22 cellular contexts compared by ENCODE assay signal in the genomic region with DNA sequence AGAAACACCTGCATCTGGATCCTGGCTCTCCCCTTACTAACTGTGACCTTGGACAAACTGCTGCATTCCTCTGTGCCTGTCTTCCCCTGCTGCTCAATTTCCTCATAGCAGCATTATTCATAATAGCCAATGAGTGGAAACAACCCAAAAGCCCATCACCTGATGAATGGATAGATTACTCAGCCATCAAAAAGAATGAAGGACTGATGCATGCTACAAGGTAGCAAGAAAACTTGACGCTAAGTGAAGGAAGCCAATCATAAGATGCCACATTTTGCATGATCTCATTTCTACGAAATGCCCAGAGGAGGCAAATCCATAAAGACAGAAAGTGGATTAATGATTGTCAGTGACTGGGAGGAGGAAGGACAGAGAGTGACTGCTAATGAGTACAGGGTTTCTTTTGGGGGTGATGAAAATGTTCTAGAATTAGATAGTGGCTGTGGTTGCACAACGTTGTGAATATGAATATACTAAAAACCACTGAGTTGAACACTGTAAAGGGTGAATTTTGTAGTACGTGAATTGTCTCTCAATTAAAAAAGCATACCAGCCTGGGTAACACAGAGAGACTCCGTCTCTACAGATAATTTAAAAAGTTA. TPM values are rescaled to one million over a fixed set of nuclear protein-coding genes. Genes with fewer than 3 reads are reported as not detected.
DNase-seq lines count a peak whose midpoint lies in the region; ATAC-seq and TF ChIP-seq lines count a peak whose summit lies in the region.
"Had no signal": no experiment of that assay in that cellular context is flagged by ENCODE, and none has a peak within 500 bp of the region (broad histone marks: within the 10 kb centered on the region; RNA-seq: fewer than 3 reads in every experiment).

No MANE protein-coding gene starts in this region.

- no peak overlapping the region for H2BK20ac ChIP-seq in IMR-90 (ENCODE audit: low read depth, low read length)

- intact Hi-C loops in IMR-90 (cut with micrococcal nuclease), result no loop called here

- no peak for TF ChIP-seq POLR2A in IMR-90 (IDR thresholded peaks at IDR 0.05; ENCODE audit: low read depth, low read length)

- no peak overlapping the region for H2AK9ac ChIP-seq in IMR-90 (replicated peaks; ENCODE audit: low read depth, low read length, poor library complexity)

- CTCF ChIA-PET in IMR-90 (lab: Yijun Ruan, JAX), result no interaction called here

- peaks cover 12% of the 10 kb centered on the region for H3K4me1 ChIP-seq in IMR-90 (ENCODE audit: control insufficient read depth, insufficient read depth, low read length)

- H3K27me3 ChIP-seq in IMR-90 (ENCODE audit: control insufficient read depth, insufficient read depth, low read length), result peaks cover 2% of the 10 kb centered on the region; the same call in 1 of the 2 replicates
- H3K27me3 ChIP-seq: MG63, SJCRH30 had no signal

- H4K5ac ChIP-seq in IMR-90 (ENCODE audit: low read depth, low read length), result no peak overlapping the region

- H3K56ac ChIP-seq in IMR-90 (ENCODE audit: extremely low read depth, insufficient read depth, low read length), result no peak overlapping the region

- no peak for TF ChIP-seq CTCF in IMR-90 (conservative IDR thresholded peaks at IDR 0.05; ENCODE audit: low read depth, low read length)
- TF ChIP-seq CTCF in astrocyte of the spinal cord (IDR thresholded peaks at IDR 0.05; ENCODE audit: low read depth, low read length), result no peak

- no peak overlapping the region for H2AFZ ChIP-seq in IMR-90 (replicated peaks; ENCODE audit: low read length, poor library complexity)

- no peak overlapping the region for H2BK5ac ChIP-seq in IMR-90 (ENCODE audit: low read depth, low read length, poor library complexity, severe bottlenecking)

- no peaks in the 10 kb centered on the region for H3K9me3 ChIP-seq in IMR-90 (ENCODE audit: control insufficient read depth, insufficient read depth, low read length)
- H3K9me3 ChIP-seq: gastroesophageal sphincter, MG63, SJCRH30 had no signal

- H3K36me3 ChIP-seq in IMR-90 (ENCODE audit: control insufficient read depth, insufficient read depth, low read length), result no peaks in the 10 kb centered on the region
- H3K36me3 ChIP-seq: gastroesophageal sphincter, MG63, SJCRH30 had no signal

- H3K9ac ChIP-seq in IMR-90 (ENCODE audit: low read depth, low read length), result no peak overlapping the region

- dilution Hi-C loops in IMR-90 (cut with HindIII; ENCODE audit: low sequenced_read_pairs, unreplicated experiment), result no loop called here

- H2AK5ac ChIP-seq in IMR-90 (ENCODE audit: low read depth, low read length), result no peak overlapping the region

- no peak overlapping the region for H3K4me2 ChIP-seq in IMR-90 (ENCODE audit: low read depth, low read length)

- no peak overlapping the region for H3K14ac ChIP-seq in IMR-90 (replicated peaks; ENCODE audit: low read depth, low read length)

- peaks cover 12% of the 10 kb centered on the region for H3K9me1 ChIP-seq in IMR-90 (ENCODE audit: insufficient read depth, low read length)

- peaks cover 0 to 6% of the 10 kb centered on the region in 2 experiments; a peak in 1 of 4 replicates for H3K79me1 ChIP-seq in IMR-90 (ENCODE audit: low read depth in 1 of 2, low read length in 2 of 2)

- DNase-seq in A172 (ENCODE audit: low spot score) (peak; percentile 16), IMR-90 (peak; percentile 30), astrocyte of the spinal cord (ENCODE audit: low read depth, low spot score) (peak; percentile 25), kidney glomerular epithelial cell (lab: John Stamatoyannopoulos, UW) (peak; percentile 86), HK-2 (ENCODE audit: unreplicated experiment) (no peak), T-helper 1 cell (no peak)
- DNase-seq: activated CD4-positive, alpha-beta T cell treated with anti-CD3 and anti-CD28 coated beads for 4 hours; activated effector memory CD4-positive, alpha-beta T cell treated with anti-CD3 and anti-CD28 coated beads, Interleukin-2, amount 50 U/mL, for 16 hours; amniotic stem cell; CD4-positive, alpha-beta T cell; DMS79; MG63; naive thymus-derived CD8-positive, alpha-beta T cell; NCI-H2029 treated with DMSO at 0.1 percent for 48 hours; SJCRH30; T1000 had no signal

- no peak overlapping the region for H4K8ac ChIP-seq in IMR-90 (ENCODE audit: low read depth in 2 of 2, low read length in 2 of 2)

- H2BK15ac ChIP-seq in IMR-90 (ENCODE audit: low read depth, low read length), result no peak overlapping the region; the same call in 2 of the 3 replicates

- H3K4me3 ChIP-seq in IMR-90 (ENCODE audit: insufficient read depth, low read depth, low read length) (no peak overlapping the region), astrocyte of the spinal cord (ENCODE audit: low read depth, low read length) (no peak overlapping the region)
- H3K4me3 ChIP-seq: gastroesophageal sphincter, MG63, SJCRH30 had no signal

- no peak overlapping the region for H3K23ac ChIP-seq in IMR-90 (ENCODE audit: low read depth, low read length)

- no peaks in the 10 kb centered on the region for H4K20me1 ChIP-seq in IMR-90 (ENCODE audit: insufficient read depth, low read length)

- H3K18ac ChIP-seq in IMR-90 (ENCODE audit: low read depth, low read length), result no peak overlapping the region

- 100% methylated on average over 2 of the region's 5 CpGs; no CpG with 5 or more reads in 1 of the 2 experiments for WGBS in IMR-90 (ENCODE audit: extremely low coverage in 2 of 2, insufficient read length in 1 of 2), 2 experiments

- no peak overlapping the region for H2BK120ac ChIP-seq in IMR-90 (ENCODE audit: low read depth, low read length)

- BruUV-seq in IMR-90 (replicated peaks; lab: Mats Ljungman, UMichigan), result no TSS peak

- in situ Hi-C loops in IMR-90 (cut with MboI; ENCODE audit: low sequenced_read_pairs), result no loop called here
- in situ Hi-C loops in astrocyte of the spinal cord (cut with HindIII; ENCODE audit: low sequenced_read_pairs), result no loop called here

- H3K4ac ChIP-seq in IMR-90 (ENCODE audit: low read depth, low read length), result no peak overlapping the region

- H4K91ac ChIP-seq in IMR-90 (ENCODE audit: insufficient read depth, low read depth, low read length), result no peak overlapping the region

- ATAC-seq in IMR-90 (ENCODE audit: low read depth) (no peak), GM18858 (IDR thresholded peaks at IDR 0.05; ENCODE audit: unreplicated experiment) (no peak), GM19324 (IDR thresholded peaks at IDR 0.05; ENCODE audit: low FRiP score, unreplicated experiment) (no peak)
- ATAC-seq: gastroesophageal sphincter; HepG2; naive thymus-derived CD8-positive, alpha-beta T cell had no signal

- H3K27ac ChIP-seq in IMR-90 (ENCODE audit: insufficient read depth, low read length), result no peak overlapping the region
- H3K27ac ChIP-seq: gastroesophageal sphincter, SJCRH30 had no signal

- POLR2A ChIA-PET in IMR-90 (lab: Charles Lee; ENCODE audit: unreplicated experiment), result interaction anchor here (1.1 kb wide), 1 partner anchor 9 kb away, joined by 3 read pairs; no protein-coding TSS in a partner anchor

- no peak for TF ChIP-seq RAD21 in IMR-90 (IDR thresholded peaks at IDR 0.05; ENCODE audit: low read length)

TF ChIP-seq in IMR-90, 13 proteins besides CTCF, POLR2A, EP300 and RAD21:
- TF ChIP-seq NFE2L2 (IDR thresholded peaks at IDR 0.05; ENCODE audit: low read depth, low read length) (no peak), BHLHE40 (IDR thresholded peaks at IDR 0.05; ENCODE audit: low read depth, low read length) (no peak), MAZ (IDR thresholded peaks at IDR 0.05; ENCODE audit: borderline replicate concordance, low read depth, low read length) (no peak), FOS (IDR thresholded peaks at IDR 0.05; ENCODE audit: low read depth, low read length) (no peak), CHD1 (IDR thresholded peaks at IDR 0.05; ENCODE audit: low read depth, low read length) (no peak), MXI1 (IDR thresholded peaks at IDR 0.05; ENCODE audit: borderline replicate concordance, low read depth, low read length) (no peak), RFX5 (IDR thresholded peaks at IDR 0.05; ENCODE audit: low read depth, low read length) (no peak), MAFK (IDR thresholded peaks at IDR 0.05; ENCODE audit: low read depth, low read length) (no peak), CEBPB (IDR thresholded peaks at IDR 0.05; ENCODE audit: low read depth, low read length) (no peak), ELK1 (IDR thresholded peaks at IDR 0.05; ENCODE audit: borderline replicate concordance, low read depth, low read length) (no peak), RCOR1 (IDR thresholded peaks at IDR 0.05; ENCODE audit: insufficient replicate concordance, low read length) (no peak)
- TF ChIP-seq, protein P1, sequence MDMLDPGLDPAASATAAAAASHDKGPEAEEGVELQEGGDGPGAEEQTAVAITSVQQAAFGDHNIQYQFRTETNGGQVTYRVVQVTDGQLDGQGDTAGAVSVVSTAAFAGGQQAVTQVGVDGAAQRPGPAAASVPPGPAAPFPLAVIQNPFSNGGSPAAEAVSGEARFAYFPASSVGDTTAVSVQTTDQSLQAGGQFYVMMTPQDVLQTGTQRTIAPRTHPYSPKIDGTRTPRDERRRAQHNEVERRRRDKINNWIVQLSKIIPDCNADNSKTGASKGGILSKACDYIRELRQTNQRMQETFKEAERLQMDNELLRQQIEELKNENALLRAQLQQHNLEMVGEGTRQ (IDR thresholded peaks at IDR 0.05; ENCODE audit: low read depth, low read length), result no peak

RNA-seq across cellular contexts. Expression of gene IGDCC4, which starts 11.2 kb away (rescaled TPM):
- 0.19 and 0.45 TPM in 2 replicates for total RNA-seq in A172 (2014; rRNA removed; shearing (Covaris generic))
- total RNA-seq in IMR-90 (2012; rRNA removed), result 0.54 and 0.56 TPM in 2 replicates
- 2.3 and 2.7 TPM in 2 replicates for polyA plus RNA-seq in IMR-90 (2012; rRNA removed)
- polyA plus RNA-seq in IMR-90 (2012; cell fraction: cytosol; rRNA removed), result 1.2 and 2.6 TPM in 2 replicates
- polyA plus RNA-seq in IMR-90 (2012; cell fraction: nucleus; rRNA removed; ENCODE audit: low replicate concordance), result 12.3 and 14.6 TPM in 2 replicates
- total RNA-seq: CD4-positive, alpha-beta T cell had no signal

RNA-seq across cellular contexts. Expression of gene IGDCC3, which starts 33.8 kb away (rescaled TPM):
- total RNA-seq in A172 (2014; rRNA removed; shearing (Covaris generic)), result 0.10 and 0.12 TPM in 2 replicates
- under 0.01 and 0.18 TPM in 2 replicates for total RNA-seq in IMR-90 (2012; rRNA removed)
- 0.19 and 0.32 TPM in 2 replicates for polyA plus RNA-seq in IMR-90 (2012; rRNA removed)
- polyA plus RNA-seq in IMR-90 (2012; cell fraction: cytosol; rRNA removed), result 0.03 and 0.12 TPM in 2 replicates
- polyA plus RNA-seq in IMR-90 (2012; cell fraction: nucleus; rRNA removed; ENCODE audit: low replicate concordance), result 0.27 and 0.29 TPM in 2 replicates
- total RNA-seq: CD4-positive, alpha-beta T cell; lung microvascular endothelial cell; naive thymus-derived CD8-positive, alpha-beta T cell; NCI-H460 had no signal
- polyA plus RNA-seq: naive thymus-derived CD8-positive, alpha-beta T cell had no signal

Comparison
In these comparisons a context has a peak if more than half of its experiments do, and no peak if none do; other contexts are left out.
1. DNase-seq: peak in A172 (single experiment), IMR-90 (single experiment), astrocyte of the spinal cord (single experiment) and kidney glomerular epithelial cell (single experiment); none in HK-2 (single experiment) and T-helper 1 cell (0 of 5).